Comparison of ENCODE assay signal across 9 cellular contexts in genomic region chr6:166167801-166168615, GRCh38. TPM values are rescaled to one million over a fixed set of nuclear protein-coding genes. Genes with fewer than 3 reads are reported as not detected.
DNase-seq lines count a peak whose midpoint lies in the region; ATAC-seq and TF ChIP-seq lines count a peak whose summit lies in the region.
"Had no signal": no experiment of that assay in that cellular context is flagged by ENCODE, and none has a peak within 500 bp of the region (broad histone marks: within the 10 kb centered on the region; RNA-seq: fewer than 3 reads in every experiment).

A gene with protein sequence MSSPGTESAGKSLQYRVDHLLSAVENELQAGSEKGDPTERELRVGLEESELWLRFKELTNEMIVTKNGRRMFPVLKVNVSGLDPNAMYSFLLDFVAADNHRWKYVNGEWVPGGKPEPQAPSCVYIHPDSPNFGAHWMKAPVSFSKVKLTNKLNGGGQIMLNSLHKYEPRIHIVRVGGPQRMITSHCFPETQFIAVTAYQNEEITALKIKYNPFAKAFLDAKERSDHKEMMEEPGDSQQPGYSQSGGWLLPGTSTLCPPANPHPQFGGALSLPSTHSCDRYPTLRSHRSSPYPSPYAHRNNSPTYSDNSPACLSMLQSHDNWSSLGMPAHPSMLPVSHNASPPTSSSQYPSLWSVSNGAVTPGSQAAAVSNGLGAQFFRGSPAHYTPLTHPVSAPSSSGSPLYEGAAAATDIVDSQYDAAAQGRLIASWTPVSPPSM (minus strand): TSS chr6:166167851. CDS start chr6:166167591, 260 bp downstream.

- H3K4me3 ChIP-seq in MG63 (peak within 1 kb of the TSS; percentile 41), SK-N-SH (ENCODE audit: low read depth in 2 of 2, low read length in 1 of 2) (no peak within 1 kb of the TSS)

- H3K27ac ChIP-seq in SK-N-SH (ENCODE audit: low read depth in 2 of 2, low read length in 1 of 2) = no peak within 1 kb of the TSS
- H3K27ac ChIP-seq: 22Rv1 had no signal

- TF ChIP-seq EP300 in SK-N-SH (IDR thresholded peaks at IDR 0.05; ENCODE audit: borderline replicate concordance in 1 of 2, low read depth in 1 of 2, low read length in 1 of 2) = no peak

- H3K36me3 ChIP-seq in MG63 = no peaks in the 10 kb centered on the region
- no peaks in the 10 kb centered on the region for H3K36me3 ChIP-seq in SK-N-SH (replicated peaks in 1 of 2; ENCODE audit: control insufficient read depth in 1 of 2, insufficient read depth in 2 of 2, low read length in 1 of 2)

- no peaks in the 10 kb centered on the region for H3K9me3 Mint-ChIP-seq in effector memory CD8-positive, alpha-beta T cell

- no peaks in the 10 kb centered on the region for H4K20me1 ChIP-seq in SK-N-SH (ENCODE audit: insufficient read depth)

- H3K9me2 ChIP-seq in SK-N-SH = no peaks in the 10 kb centered on the region

- peaks cover 6 to 10% of the 10 kb centered on the region in 2 donors for H3K4me1 Mint-ChIP-seq in effector memory CD8-positive, alpha-beta T cell (ENCODE audit: low read depth in 2 of 2)

- no peaks in the 10 kb centered on the region; a peak in 1 of 4 replicates for H3K4me1 ChIP-seq in SK-N-SH (ENCODE audit: control insufficient read depth in 1 of 2, insufficient read depth in 2 of 2, low read depth in 1 of 2, low read length in 1 of 2)

- H3K9me3 ChIP-seq in MG63 (no peaks in the 10 kb centered on the region), SK-N-SH (no peaks in the 10 kb centered on the region)

- no peaks in the 10 kb centered on the region for H3K79me2 ChIP-seq in SK-N-SH (ENCODE audit: insufficient read depth)

- no peaks in the 10 kb centered on the region for H3K36me3 Mint-ChIP-seq in effector memory CD8-positive, alpha-beta T cell (ENCODE audit: insufficient read depth)

- peak within 1 kb of the TSS; percentile 72 to 81 for H3K4me3 Mint-ChIP-seq in effector memory CD8-positive, alpha-beta T cell

- H3K27me3 ChIP-seq in MG63 (peaks cover 28% of the 10 kb centered on the region), SK-N-SH (ENCODE audit: insufficient read depth) (peaks cover 68% of the 10 kb centered on the region)

- no peak within 1 kb of the TSS for H3K9ac ChIP-seq in SK-N-SH

- POLR2A ChIA-PET in SK-N-SH (lab: Yijun Ruan, JAX) = no interaction called here

- CTCF ChIA-PET in SK-N-SH (lab: Yijun Ruan, JAX) = no interaction called here

- no peak for TF ChIP-seq RAD21 in SK-N-SH (IDR thresholded peaks at IDR 0.05; ENCODE audit: low read length)

- no peak for ATAC-seq in effector memory CD8-positive, alpha-beta T cell (replicated peaks)
- ATAC-seq in HG03045 (IDR thresholded peaks at IDR 0.05; ENCODE audit: unreplicated experiment) (no peak), GM21515 (IDR thresholded peaks at IDR 0.05; ENCODE audit: unreplicated experiment) (no peak)

- no peak within 1 kb of the TSS for H3K4me2 ChIP-seq in SK-N-SH

- H3K27me3 Mint-ChIP-seq in effector memory CD8-positive, alpha-beta T cell = peaks cover 37 to 54% of the 10 kb centered on the region in 2 donors

- TF ChIP-seq CTCF in SK-N-SH (IDR thresholded peaks at IDR 0.05) = no peak

- H2AFZ ChIP-seq in SK-N-SH (ENCODE audit: low read depth) = no peak within 1 kb of the TSS

- 14% methylated on average over 39 of the region's 79 CpGs for WGBS in SK-N-SH (ENCODE audit: low lambda C conversion rate)

- H3F3A ChIP-seq in SK-N-SH (replicated peaks; ENCODE audit: insufficient read depth) = no peaks in the 10 kb centered on the region

- no peak within 1 kb of the TSS for H3K27ac Mint-ChIP-seq in effector memory CD8-positive, alpha-beta T cell

- peak; percentile 49 for DNase-seq in DMS 273 (lab: John Stamatoyannopoulos, UW; ENCODE audit: unreplicated experiment)
- no peak for DNase-seq in DMS 273 treated with DMSO at 0.1 percent for 48 hours (lab: John Stamatoyannopoulos, UW)
- DNase-seq in MG63 = peak; percentile 17
- DNase-seq in effector memory CD8-positive, alpha-beta T cell = no peak
- DNase-seq in retina = peak; percentile 58
- no peak for DNase-seq in SK-N-SH

TF ChIP-seq in SK-N-SH, 30 proteins besides CTCF, POLR2A, EP300 and RAD21:
- no peak for TF ChIP-seq REST (IDR thresholded peaks at IDR 0.05; ENCODE audit: low read depth, low read length)
- TF ChIP-seq, protein P1, sequence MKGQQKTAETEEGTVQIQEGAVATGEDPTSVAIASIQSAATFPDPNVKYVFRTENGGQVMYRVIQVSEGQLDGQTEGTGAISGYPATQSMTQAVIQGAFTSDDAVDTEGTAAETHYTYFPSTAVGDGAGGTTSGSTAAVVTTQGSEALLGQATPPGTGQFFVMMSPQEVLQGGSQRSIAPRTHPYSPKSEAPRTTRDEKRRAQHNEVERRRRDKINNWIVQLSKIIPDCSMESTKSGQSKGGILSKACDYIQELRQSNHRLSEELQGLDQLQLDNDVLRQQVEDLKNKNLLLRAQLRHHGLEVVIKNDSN (IDR thresholded peaks at IDR 0.05; ENCODE audit: borderline replicate concordance, low read depth) = no peak
- TF ChIP-seq, protein P2, sequence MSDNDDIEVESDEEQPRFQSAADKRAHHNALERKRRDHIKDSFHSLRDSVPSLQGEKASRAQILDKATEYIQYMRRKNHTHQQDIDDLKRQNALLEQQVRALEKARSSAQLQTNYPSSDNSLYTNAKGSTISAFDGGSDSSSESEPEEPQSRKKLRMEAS (IDR thresholded peaks at IDR 0.05; ENCODE audit: low read depth) = no peak
- TF ChIP-seq RXRA (IDR thresholded peaks at IDR 0.05; ENCODE audit: borderline replicate concordance, low read depth) = no peak
- TF ChIP-seq EZH2phosphoT487 (IDR thresholded peaks at IDR 0.05; ENCODE audit: borderline replicate concordance, low read depth) = no peak
- TF ChIP-seq JUND (IDR thresholded peaks at IDR 0.05) = no peak
- TF ChIP-seq IRF3 (IDR thresholded peaks at IDR 0.05; ENCODE audit: low read depth, low read length) = no peak
- TF ChIP-seq SIN3A (IDR thresholded peaks at IDR 0.05; ENCODE audit: borderline replicate concordance, low read depth, low read length) = no peak
- TF ChIP-seq TCF12 (IDR thresholded peaks at IDR 0.05) = no peak

RNA-seq across cellular contexts. Expression of the gene that starts here (rescaled TPM):
- not detected in 2 replicates for total RNA-seq in MG63 (2014; rRNA removed; shearing (Covaris generic); ENCODE audit: low replicate concordance)
- polyA plus RNA-seq in SK-N-SH (2012; rRNA removed) = not detected in 2 replicates
- polyA plus RNA-seq in SK-N-SH (2012; cell fraction: cytosol; rRNA removed) = not detected in 2 replicates
- polyA plus RNA-seq in SK-N-SH (2012; cell fraction: nucleus; rRNA removed) = not detected in 2 replicates

Comparison
In these comparisons a context has a peak if more than half of its experiments do, and no peak if none do; other contexts are left out.
1. DNase-seq: peak in DMS 273 (single experiment) and retina (single experiment); none in DMS 273 treated with DMSO at 0.1 percent for 48 hours (single experiment), effector memory CD8-positive, alpha-beta T cell (0 of 3) and SK-N-SH (single experiment).
2. Peak in DNase-seq and H3K4me3 ChIP-seq in MG63; RNA of the gene not detected or under 1 TPM.